In genomic region chr19:811511-812048, GRCh38 we compare ENCODE assay signal across 18 cellular contexts. TPM values are rescaled to one million over a fixed set of nuclear protein-coding genes. Genes with fewer than 3 reads are reported as not detected.
DNase-seq lines count a peak whose midpoint lies in the region; ATAC-seq and TF ChIP-seq lines count a peak whose summit lies in the region.
"Had no signal": no experiment of that assay in that cellular context is flagged by ENCODE, and none has a peak within 500 bp of the region (broad histone marks: within the 10 kb centered on the region; RNA-seq: fewer than 3 reads in every experiment).

No MANE protein-coding gene starts in this region.

- WGBS in IMR-90 (ENCODE audit: extremely low coverage in 2 of 2, insufficient read length in 1 of 2), 2 experiments: 98% methylated on average over 7 of the region's 20 CpGs; no CpG with 5 or more reads in 1 of the 2 experiments

- in situ Hi-C loops in IMR-90 (cut with MboI; ENCODE audit: low sequenced_read_pairs): no loop called here

- H2AK5ac ChIP-seq in IMR-90 (ENCODE audit: low read depth, low read length): no peak overlapping the region

- peaks cover 11 to 36% of the 10 kb centered on the region in 2 experiments for H3K79me1 ChIP-seq in IMR-90 (ENCODE audit: low read depth in 1 of 2, low read length in 2 of 2)

- no peak overlapping the region for H4K8ac ChIP-seq in IMR-90 (ENCODE audit: low read depth in 2 of 2, low read length in 2 of 2)

- dilution Hi-C loops in IMR-90 (cut with HindIII; ENCODE audit: low sequenced_read_pairs, unreplicated experiment): no loop called here

- POLR2A ChIA-PET in Caco-2 (lab: Charles Lee): no interaction called here
- POLR2A ChIA-PET in IMR-90 (lab: Charles Lee; ENCODE audit: unreplicated experiment): no interaction called here

- no peak overlapping the region for H2BK120ac ChIP-seq in IMR-90 (ENCODE audit: low read depth, low read length)

- H3K9me3 Mint-ChIP-seq in Caco-2 (ENCODE audit: unreplicated experiment): peaks cover 8% of the 10 kb centered on the region

- no peak overlapping the region for H3K23ac ChIP-seq in IMR-90 (ENCODE audit: low read depth, low read length)

- peak overlapping the region; percentile 39 for H3K27ac Mint-ChIP-seq in Caco-2 (ENCODE audit: unreplicated experiment)
- H3K27ac Mint-ChIP-seq: activated naive CD8-positive, alpha-beta T cell treated with anti-CD3 and anti-CD28 coated beads, Interleukin-2, amount 10 ng/mL, durations not matched to agents 7 days and 5 days had no signal

- H3K27me3 Mint-ChIP-seq in Caco-2 (ENCODE audit: insufficient read depth, unreplicated experiment): no peaks in the 10 kb centered on the region
- H3K27me3 Mint-ChIP-seq: activated naive CD8-positive, alpha-beta T cell treated with anti-CD3 and anti-CD28 coated beads, Interleukin-2, amount 10 ng/mL, durations not matched to agents 7 days and 5 days had no signal

- no peak overlapping the region for H3K27ac ChIP-seq in IMR-90 (ENCODE audit: insufficient read depth, low read length)
- H3K27ac ChIP-seq: brain microvascular endothelial cell, pancreas had no signal

- H3K4me3 Mint-ChIP-seq in Caco-2 (ENCODE audit: unreplicated experiment): no peak overlapping the region
- H3K4me3 Mint-ChIP-seq: activated naive CD8-positive, alpha-beta T cell treated with anti-CD3 and anti-CD28 coated beads, Interleukin-2, amount 10 ng/mL, durations not matched to agents 7 days and 5 days had no signal

- intact Hi-C loops in Caco-2 (cut with micrococcal nuclease; ENCODE audit: unreplicated experiment) (no loop called here), IMR-90 (cut with micrococcal nuclease) (no loop called here)

- no peaks in the 10 kb centered on the region for H3K4me1 Mint-ChIP-seq in Caco-2 (ENCODE audit: low read depth, unreplicated experiment)

- H2AFZ ChIP-seq in IMR-90 (replicated peaks; ENCODE audit: low read length, poor library complexity): no peak overlapping the region

- H4K5ac ChIP-seq in IMR-90 (ENCODE audit: low read depth, low read length): no peak overlapping the region

- H3K4me1 ChIP-seq in Caco-2: no peaks in the 10 kb centered on the region
- H3K4me1 ChIP-seq in IMR-90 (ENCODE audit: control insufficient read depth, insufficient read depth, low read length): no peaks in the 10 kb centered on the region
- H3K4me1 ChIP-seq: pancreas had no signal

- no peaks in the 10 kb centered on the region for H3K9me1 ChIP-seq in IMR-90 (ENCODE audit: insufficient read depth, low read length)

- peaks cover 93% of the 10 kb centered on the region for H3K36me3 Mint-ChIP-seq in Caco-2 (ENCODE audit: insufficient read depth, unreplicated experiment)

- H2BK15ac ChIP-seq in IMR-90 (ENCODE audit: low read depth, low read length): no peak overlapping the region

- DNase-seq in Caco-2 (no peak), IMR-90 (no peak), epidermal melanocyte (ENCODE audit: insufficient read length, low spot score) (peak; percentile 22), DMS79 treated with DMSO at 0.1 percent for 48 hours (lab: John Stamatoyannopoulos, UW) (no peak), NCI-H2081 (lab: John Stamatoyannopoulos, UW) (no peak)
- DNase-seq in stimulated activated CD4-positive, alpha-beta T cell treated with anti-CD3 and anti-CD28 coated beads, Interleukin-4, amount 100 ng/mL, for 4 hours: no peak
- DNase-seq: activated CD4-positive, alpha-beta T cell treated with anti-CD3 and anti-CD28 coated beads, Interleukin-2, amount 50 U/mL, for 48 hours; activated naive CD8-positive, alpha-beta T cell treated with anti-CD3 and anti-CD28 coated beads, Interleukin-2, amount 10 ng/mL, durations not matched to agents 7 days and 5 days; activated T-cell treated with anti-CD3 and anti-CD28 coated beads, Interleukin-2, amount 50 U/mL, for 1 hour; brain microvascular endothelial cell; EL; erythroblast; NCI-H187 treated with DMSO at 0.1 percent for 48 hours; NCI-H446 treated with DMSO at 0.1 percent for 48 hours; stimulated activated CD4-positive, alpha-beta T cell treated with anti-CD3 and anti-CD28 coated beads, Interleukin-2, amount 100 ng/mL, for 48 hours; T-helper 1 cell had no signal

- no peaks in the 10 kb centered on the region for H3K9me3 ChIP-seq in Caco-2
- H3K9me3 ChIP-seq in IMR-90 (ENCODE audit: control insufficient read depth, insufficient read depth, low read length): no peaks in the 10 kb centered on the region
- H3K9me3 ChIP-seq: pancreas had no signal

- no peak overlapping the region for H4K91ac ChIP-seq in IMR-90 (ENCODE audit: insufficient read depth, low read depth, low read length)

- no peak overlapping the region for H3K4me3 ChIP-seq in Caco-2 (ENCODE audit: low read depth, low read length)
- H3K4me3 ChIP-seq in IMR-90 (ENCODE audit: insufficient read depth, low read depth, low read length): no peak overlapping the region
- H3K4me3 ChIP-seq: pancreas had no signal

- no peaks in the 10 kb centered on the region for H3K27me3 ChIP-seq in Caco-2 (replicated peaks; ENCODE audit: control insufficient read depth, insufficient read depth, low read length)
- H3K27me3 ChIP-seq in IMR-90 (ENCODE audit: control insufficient read depth, insufficient read depth, low read length): no peaks in the 10 kb centered on the region
- H3K27me3 ChIP-seq: brain microvascular endothelial cell, pancreas had no signal

- no peak for TF ChIP-seq CTCF in Caco-2 (IDR thresholded peaks at IDR 0.05; ENCODE audit: insufficient read depth in 1 of 2, low read depth in 1 of 2, low read length in 1 of 2, severe bottlenecking in 1 of 2, unreplicated experiment in 1 of 2)
- no peak for TF ChIP-seq CTCF in IMR-90 (conservative IDR thresholded peaks at IDR 0.05; ENCODE audit: low read depth, low read length)

- no peak overlapping the region for H3K56ac ChIP-seq in IMR-90 (ENCODE audit: extremely low read depth, insufficient read depth, low read length)

- H3K36me3 ChIP-seq in Caco-2 (ENCODE audit: control insufficient read depth, insufficient read depth, low read length) (peaks cover 8% of the 10 kb centered on the region), IMR-90 (ENCODE audit: control insufficient read depth, insufficient read depth, low read length) (peaks cover 79% of the 10 kb centered on the region)

- H2BK20ac ChIP-seq in IMR-90 (ENCODE audit: low read depth, low read length): no peak overlapping the region

- ATAC-seq in IMR-90 (ENCODE audit: low read depth): no peak
- ATAC-seq: Right ventricle myocardium inferior had no signal

- H3K9ac ChIP-seq in IMR-90 (ENCODE audit: low read depth, low read length): no peak overlapping the region

- CTCF ChIA-PET in Caco-2 (lab: Charles Lee): no interaction called here
- CTCF ChIA-PET in IMR-90 (lab: Yijun Ruan, JAX): no interaction called here

- no peak overlapping the region for H3K4ac ChIP-seq in IMR-90 (ENCODE audit: low read depth, low read length)

- no peak for TF ChIP-seq RAD21 in IMR-90 (IDR thresholded peaks at IDR 0.05; ENCODE audit: low read length)

- BruUV-seq in Caco-2 (replicated peaks; lab: Mats Ljungman, UMichigan): TSS peak; percentile 48
- BruUV-seq in IMR-90 (replicated peaks; lab: Mats Ljungman, UMichigan): TSS peak; percentile 77

- no peak for TF ChIP-seq POLR2A in IMR-90 (IDR thresholded peaks at IDR 0.05; ENCODE audit: low read depth, low read length)

- H2BK5ac ChIP-seq in IMR-90 (ENCODE audit: low read depth, low read length, poor library complexity, severe bottlenecking): no peak overlapping the region

- no peak overlapping the region for H3K14ac ChIP-seq in IMR-90 (replicated peaks; ENCODE audit: low read depth, low read length)

- no peak overlapping the region for H3K18ac ChIP-seq in IMR-90 (ENCODE audit: low read depth, low read length)

- no peak overlapping the region for H2AK9ac ChIP-seq in IMR-90 (replicated peaks; ENCODE audit: low read depth, low read length, poor library complexity)

- H3K4me2 ChIP-seq in IMR-90 (ENCODE audit: low read depth, low read length): no peak overlapping the region

- peaks cover 61% of the 10 kb centered on the region for H4K20me1 ChIP-seq in IMR-90 (ENCODE audit: insufficient read depth, low read length)

TF ChIP-seq in IMR-90, 13 proteins besides CTCF, POLR2A, EP300 and RAD21 (continues in another document):
- TF ChIP-seq FOS (IDR thresholded peaks at IDR 0.05; ENCODE audit: low read depth, low read length): no peak
- no peak for TF ChIP-seq RFX5 (IDR thresholded peaks at IDR 0.05; ENCODE audit: low read depth, low read length)
- TF ChIP-seq, protein P1, sequence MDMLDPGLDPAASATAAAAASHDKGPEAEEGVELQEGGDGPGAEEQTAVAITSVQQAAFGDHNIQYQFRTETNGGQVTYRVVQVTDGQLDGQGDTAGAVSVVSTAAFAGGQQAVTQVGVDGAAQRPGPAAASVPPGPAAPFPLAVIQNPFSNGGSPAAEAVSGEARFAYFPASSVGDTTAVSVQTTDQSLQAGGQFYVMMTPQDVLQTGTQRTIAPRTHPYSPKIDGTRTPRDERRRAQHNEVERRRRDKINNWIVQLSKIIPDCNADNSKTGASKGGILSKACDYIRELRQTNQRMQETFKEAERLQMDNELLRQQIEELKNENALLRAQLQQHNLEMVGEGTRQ (IDR thresholded peaks at IDR 0.05; ENCODE audit: low read depth, low read length): no peak
- TF ChIP-seq MAZ (IDR thresholded peaks at IDR 0.05; ENCODE audit: borderline replicate concordance, low read depth, low read length): no peak

RNA-seq across cellular contexts. Expression of gene PLPPR3, which starts 10.2 kb away (rescaled TPM):
- 5.1 and 7.1 TPM in 2 replicates for total RNA-seq in Caco-2 (2022)
- total RNA-seq in IMR-90 (2012; rRNA removed): 0.36 and 0.56 TPM in 2 replicates
- polyA plus RNA-seq in IMR-90 (2012; rRNA removed): 1.2 and 2.0 TPM in 2 replicates
- polyA plus RNA-seq in IMR-90 (2012; cell fraction: cytosol; rRNA removed): 1.0 and 4.3 TPM in 2 replicates
- 1.4 and 3.6 TPM in 2 replicates for polyA plus RNA-seq in IMR-90 (2012; cell fraction: nucleus; rRNA removed; ENCODE audit: low replicate concordance)
- total RNA-seq: activated naive CD8-positive, alpha-beta T cell treated with anti-CD3 and anti-CD28 coated beads, Interleukin-2, amount 10 ng/mL, durations not matched to agents 7 days and 5 days; Right ventricle myocardium inferior had no signal

RNA-seq across cellular contexts. Expression of gene PTBP1, which starts 14.3 kb away (rescaled TPM):
- total RNA-seq in Caco-2 (2022) (510 and 522 TPM in 2 replicates), IMR-90 (2012; rRNA removed) (95.5 and 146 TPM in 2 replicates)
- polyA plus RNA-seq in IMR-90 (2012; rRNA removed): 269 and 483 TPM in 2 replicates
- 96.3 and 257 TPM in 2 replicates for polyA plus RNA-seq in IMR-90 (2012; cell fraction: cytosol; rRNA removed)
- 324 and 629 TPM in 2 replicates for polyA plus RNA-seq in IMR-90 (2012; cell fraction: nucleus; rRNA removed; ENCODE audit: low replicate concordance)

RNA-seq across cellular contexts. Expression of gene AZU1, which starts 16.1 kb away (rescaled TPM):
- not detected in 2 replicates for total RNA-seq in Caco-2 (2022)
- not detected in 2 replicates for total RNA-seq in IMR-90 (2012; rRNA removed)
- 0.12 TPM in 1 of 2 replicates, not detected in the other for polyA plus RNA-seq in IMR-90 (2012; rRNA removed)
- 0.04 TPM in 1 of 2 replicates, not detected in the other for polyA plus RNA-seq in IMR-90 (2012; cell fraction: cytosol; rRNA removed)
- polyA plus RNA-seq in IMR-90 (2012; cell fraction: nucleus; rRNA removed; ENCODE audit: low replicate concordance): 2.3 and 4.0 TPM in 2 replicates
- total RNA-seq: pancreas, Right ventricle myocardium inferior had no signal

RNA-seq across cellular contexts. Expression of gene PRTN3, which starts 29.2 kb away (rescaled TPM):
- total RNA-seq in Caco-2 (2022): 0.29 TPM in 1 of 2 replicates, not detected in the other
- not detected in 2 replicates for total RNA-seq in IMR-90 (2012; rRNA removed)
- not detected in 2 replicates for polyA plus RNA-seq in IMR-90 (2012; rRNA removed)
- not detected in 2 replicates for polyA plus RNA-seq in IMR-90 (2012; cell fraction: cytosol; rRNA removed)
- polyA plus RNA-seq in IMR-90 (2012; cell fraction: nucleus; rRNA removed; ENCODE audit: low replicate concordance): not detected in 2 replicates
- total RNA-seq: activated naive CD8-positive, alpha-beta T cell treated with anti-CD3 and anti-CD28 coated beads, Interleukin-2, amount 10 ng/mL, durations not matched to agents 7 days and 5 days; Right ventricle myocardium inferior had no signal

RNA-seq across cellular contexts. Expression of gene ELANE, which starts 40.5 kb away (rescaled TPM):
- total RNA-seq in Caco-2 (2022) (not detected in 2 replicates), IMR-90 (2012; rRNA removed) (not detected in 2 replicates)
- polyA plus RNA-seq in IMR-90 (2012; rRNA removed): 0.24 and 0.27 TPM in 2 replicates
- 0.10 and 0.21 TPM in 2 replicates for polyA plus RNA-seq in IMR-90 (2012; cell fraction: cytosol; rRNA removed)
- 1.5 and 1.6 TPM in 2 replicates for polyA plus RNA-seq in IMR-90 (2012; cell fraction: nucleus; rRNA removed; ENCODE audit: low replicate concordance)
- total RNA-seq: activated naive CD8-positive, alpha-beta T cell treated with anti-CD3 and anti-CD28 coated beads, Interleukin-2, amount 10 ng/mL, durations not matched to agents 7 days and 5 days had no signal
